In the genomic region with DNA sequence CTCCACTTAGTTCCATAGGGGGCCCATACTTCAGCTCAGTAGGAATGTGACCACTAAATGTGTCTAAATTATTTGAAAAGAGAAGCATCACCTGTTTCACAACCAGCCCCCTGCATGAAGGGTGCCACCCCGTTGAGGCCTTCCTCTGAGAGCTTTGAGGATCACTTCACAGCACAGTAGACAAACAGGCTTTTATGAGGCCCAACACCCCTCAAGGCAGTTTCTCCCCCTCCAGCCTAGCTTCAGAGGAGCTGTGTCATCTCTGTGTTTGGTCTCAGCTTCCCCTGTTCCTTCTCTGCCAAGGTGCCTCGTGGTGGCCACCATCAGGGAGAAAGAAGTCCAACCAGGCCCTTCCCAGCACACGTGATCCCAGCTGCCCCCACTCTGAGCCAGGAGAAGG, we compare ENCODE assay signal across 21 cellular contexts. TPM values are rescaled to one million over a fixed set of nuclear protein-coding genes. Genes with fewer than 3 reads are reported as not detected.
DNase-seq lines count a peak whose midpoint lies in the region; ATAC-seq and TF ChIP-seq lines count a peak whose summit lies in the region.
"Had no signal": no experiment of that assay in that cellular context is flagged by ENCODE, and none has a peak within 500 bp of the region (broad histone marks: within the 10 kb centered on the region; RNA-seq: fewer than 3 reads in every experiment).

No MANE protein-coding gene starts in this region.

- ATAC-seq in upper lobe of left lung (ENCODE audit: low FRiP score in 2 of 2) = peak in 1 of 2 donors; percentile 54
- ATAC-seq: HCT116; mucosa of descending colon; right lobe of liver; stimulated activated naive B cell treated with anti-CD40 and anti-IgM and Interleukin-4, amounts not matched to agents 10 μg/mL and 1 μg/mL and 100 μg/mL, for 72 hours had no signal

- TF ChIP-seq POLR2A in adrenal gland (IDR thresholded peaks at IDR 0.05) = no peak
- TF ChIP-seq POLR2A in upper lobe of left lung (IDR thresholded peaks at IDR 0.05) = no peak

- H3K4me1 ChIP-seq in adrenal gland (replicated peaks in 1 of 2) (peaks cover 7 to 16% of the 10 kb centered on the region in 2 donors), upper lobe of left lung (peaks cover 8 to 15% (median 10%) of the 10 kb centered on the region in 4 donors)
- H3K4me1 ChIP-seq in effector memory CD4-positive, alpha-beta T cell (ENCODE audit: control insufficient read depth, insufficient read depth, low read length, poor library complexity, severe bottlenecking) = no peaks in the 10 kb centered on the region
- H3K4me1 ChIP-seq: breast epithelium, Peyer's patch, right lobe of liver had no signal

- H3K27ac ChIP-seq in adrenal gland (peak overlapping the region in 4 of 5 donors; percentile 66 to 91 (median 82)), upper lobe of left lung (peak overlapping the region; percentile 47 to 70 (median 67))
- H3K27ac ChIP-seq in effector memory CD4-positive, alpha-beta T cell (ENCODE audit: insufficient read depth, low read length, poor library complexity, severe bottlenecking) = no peak overlapping the region
- H3K27ac ChIP-seq: Peyer's patch had no signal

- intact Hi-C loops in adrenal gland (cut with DNase I) = no loop called here

- no peaks in the 10 kb centered on the region for H3K27me3 ChIP-seq in adrenal gland
- H3K27me3 ChIP-seq in upper lobe of left lung = no peaks in the 10 kb centered on the region
- H3K27me3 ChIP-seq in effector memory CD4-positive, alpha-beta T cell (replicated peaks; ENCODE audit: control insufficient read depth, insufficient read depth, low read length, poor library complexity, severe bottlenecking) = no peaks in the 10 kb centered on the region
- H3K27me3 ChIP-seq: breast epithelium, dorsolateral prefrontal cortex, MG63, Peyer's patch, right lobe of liver, tibial nerve had no signal

- H3K36me3 ChIP-seq in adrenal gland (replicated peaks in 1 of 2) = no peaks in the 10 kb centered on the region
- H3K36me3 ChIP-seq in upper lobe of left lung = no peaks in the 10 kb centered on the region
- no peaks in the 10 kb centered on the region for H3K36me3 ChIP-seq in effector memory CD4-positive, alpha-beta T cell (ENCODE audit: control insufficient read depth, insufficient read depth, low read length)
- H3K36me3 ChIP-seq: breast epithelium, MG63, Peyer's patch, right lobe of liver, tibial nerve had no signal

- H3K4me3 ChIP-seq in adrenal gland (no peak overlapping the region), upper lobe of left lung (no peak overlapping the region)
- H3K4me3 ChIP-seq in effector memory CD4-positive, alpha-beta T cell (ENCODE audit: insufficient read depth, low read depth, low read length, poor library complexity, severe bottlenecking) = no peak overlapping the region
- H3K4me3 ChIP-seq: breast epithelium, dorsolateral prefrontal cortex, MG63, mucosa of descending colon, Peyer's patch, right lobe of liver, tibial nerve had no signal

- 59 to 67% (median 64%) methylated on average over 3 of the region's 3 CpGs for WGBS in adrenal gland, 4 donors
- 40 to 60% methylated on average over 3 of the region's 3 CpGs for WGBS in upper lobe of left lung, 2 donors

- no peaks in the 10 kb centered on the region for H3K36me3 Mint-ChIP-seq in nephron progenitor cell (ENCODE audit: low read depth)
- H3K36me3 Mint-ChIP-seq in chondrocyte (ENCODE audit: low read depth) = no peaks in the 10 kb centered on the region

- H3K4me3 Mint-ChIP-seq in nephron progenitor cell = no peak overlapping the region
- H3K4me3 Mint-ChIP-seq in chondrocyte (ENCODE audit: unreplicated experiment) = no peak overlapping the region
- H3K4me3 Mint-ChIP-seq: B cell; stimulated activated naive B cell treated with anti-CD40 and anti-IgM and Interleukin-4, amounts not matched to agents 10 μg/mL and 1 μg/mL and 100 μg/mL, for 72 hours had no signal

- no peaks in the 10 kb centered on the region for H3K9me3 Mint-ChIP-seq in nephron progenitor cell
- no peaks in the 10 kb centered on the region for H3K9me3 Mint-ChIP-seq in chondrocyte (ENCODE audit: low read depth)
- H3K9me3 Mint-ChIP-seq: stimulated activated naive B cell treated with anti-CD40 and anti-IgM and Interleukin-4, amounts not matched to agents 10 μg/mL and 1 μg/mL and 100 μg/mL, for 72 hours had no signal

- H3K27ac Mint-ChIP-seq in nephron progenitor cell (peak overlapping the region; percentile 25), chondrocyte (ENCODE audit: unreplicated experiment) (no peak overlapping the region)
- H3K27ac Mint-ChIP-seq: B cell; stimulated activated naive B cell treated with anti-CD40 and anti-IgM and Interleukin-4, amounts not matched to agents 10 μg/mL and 1 μg/mL and 100 μg/mL, for 72 hours had no signal

- H3K4me1 Mint-ChIP-seq in nephron progenitor cell = peaks cover 46% of the 10 kb centered on the region
- H3K4me1 Mint-ChIP-seq in chondrocyte (ENCODE audit: low read depth) = no peaks in the 10 kb centered on the region
- H3K4me1 Mint-ChIP-seq: B cell; stimulated activated naive B cell treated with anti-CD40 and anti-IgM and Interleukin-4, amounts not matched to agents 10 μg/mL and 1 μg/mL and 100 μg/mL, for 72 hours had no signal

- TF ChIP-seq CTCF in adrenal gland (IDR thresholded peaks at IDR 0.05) (no peak), nephron progenitor cell (IDR thresholded peaks at IDR 0.05) (no peak), upper lobe of left lung (IDR thresholded peaks at IDR 0.05) (no peak), chondrocyte (IDR thresholded peaks at IDR 0.05) (no peak)

- DNase-seq in NOMO-1 treated with DMSO at 0.1 percent for 48 hours (lab: John Stamatoyannopoulos, UW; ENCODE audit: unreplicated experiment) = peak; percentile 15
- DNase-seq in NOMO-1 (lab: John Stamatoyannopoulos, UW; ENCODE audit: unreplicated experiment in 2 of 2) = no peak
- no peak for DNase-seq in adrenal gland
- DNase-seq in nephron progenitor cell = no peak
- peak in 1 of 2 donors; percentile 72 for DNase-seq in upper lobe of left lung
- no peak for DNase-seq in H4 (ENCODE audit: low spot score)
- no peak for DNase-seq in effector memory CD4-positive, alpha-beta T cell
- DNase-seq in chondrocyte (ENCODE audit: low spot score) = no peak
- DNase-seq: activated CD4-positive, alpha-beta T cell treated with anti-CD3 and anti-CD28 coated beads for 48 hours; activated CD8-positive, alpha-beta memory T cell treated with anti-CD3 and anti-CD28 coated beads, Interleukin-2, amount 50 U/mL, for 4 hours; dorsolateral prefrontal cortex; MG63; mucosa of descending colon; NCI-H1436 treated with DMSO at 0.1 percent for 48 hours; Peyer's patch; right lobe of liver; stimulated activated naive B cell treated with anti-CD40 and anti-IgM and Interleukin-4, amounts not matched to agents 10 μg/mL and 1 μg/mL and 100 μg/mL, for 72 hours had no signal

- H3K27me3 Mint-ChIP-seq in nephron progenitor cell (ENCODE audit: low read depth, poor library complexity) = no peaks in the 10 kb centered on the region
- no peaks in the 10 kb centered on the region for H3K27me3 Mint-ChIP-seq in chondrocyte (ENCODE audit: low read depth)
- H3K27me3 Mint-ChIP-seq: B cell; stimulated activated naive B cell treated with anti-CD40 and anti-IgM and Interleukin-4, amounts not matched to agents 10 μg/mL and 1 μg/mL and 100 μg/mL, for 72 hours had no signal

- H3K9me3 ChIP-seq in adrenal gland (replicated peaks in 1 of 3) (no peaks in the 10 kb centered on the region), upper lobe of left lung (no peaks in the 10 kb centered on the region)
- H3K9me3 ChIP-seq in effector memory CD4-positive, alpha-beta T cell (ENCODE audit: control insufficient read depth, low read length) = no peaks in the 10 kb centered on the region
- H3K9me3 ChIP-seq: breast epithelium, MG63, mucosa of descending colon, Peyer's patch, right lobe of liver, tibial nerve had no signal

- TF ChIP-seq EP300 in upper lobe of left lung (IDR thresholded peaks at IDR 0.05) = peak in 1 of 4 donors; percentile 13

RNA-seq across cellular contexts. Expression of gene DUSP7, which starts 21.5 kb away (rescaled TPM):
- total RNA-seq in adrenal gland (10 to 100 TPM; 11.6 to 35.0 (median 16.5) TPM), upper lobe of left lung (10 to 100 TPM; 24.1 to 49.1 (median 35.3) TPM), chondrocyte (32.5 to 33.6 TPM (median 33.3 TPM) in 3 replicates)
- polyA plus RNA-seq in adrenal gland = 10 to 100 TPM in 1 of 3 donors, 1 to 10 TPM in 2; 5.7 to 10.0 (median 7.7) TPM
- total RNA-seq in H4 (2014; rRNA removed; shearing (Covaris generic)) = 4.3 and 6.2 TPM in 2 replicates
